ENCODE assay signal across 10 cellular contexts in genomic region chr10:6062101-6062771, GRCh38. TPM values are rescaled to one million over a fixed set of nuclear protein-coding genes. Genes with fewer than 3 reads are reported as not detected.
DNase-seq lines count a peak whose midpoint lies in the region; ATAC-seq and TF ChIP-seq lines count a peak whose summit lies in the region.
"Had no signal": no experiment of that assay in that cellular context is flagged by ENCODE, and none has a peak within 500 bp of the region (broad histone marks: within the 10 kb centered on the region; RNA-seq: fewer than 3 reads in every experiment).

Gene IL2RA, minus strand, starts transcription at chr10:6062367. Its CDS starts 216 bp downstream, at chr10:6062151.

- H3K9me3 Mint-ChIP-seq in GM23338: peaks cover 3% of the 10 kb centered on the region; the same call in 1 of the 3 replicates
- peaks cover 3% of the 10 kb centered on the region for H3K9me3 Mint-ChIP-seq in activated CD4-positive, alpha-beta memory T cell treated with anti-CD3 and anti-CD28 coated beads for 36 hours

- H3K27me3 ChIP-seq in GM23338 (ENCODE audit: insufficient read depth): no peaks in the 10 kb centered on the region
- H3K27me3 ChIP-seq in left lung: no peaks in the 10 kb centered on the region

- H3K4me1 Mint-ChIP-seq in GM23338: no peaks in the 10 kb centered on the region
- peaks cover 62% of the 10 kb centered on the region for H3K4me1 Mint-ChIP-seq in activated CD4-positive, alpha-beta memory T cell treated with anti-CD3 and anti-CD28 coated beads for 36 hours (ENCODE audit: low read depth)

- no peak within 1 kb of the TSS for H3K4me2 ChIP-seq in GM23338

- peaks cover 2% of the 10 kb centered on the region for H3K27me3 Mint-ChIP-seq in GM23338 (ENCODE audit: insufficient read depth, low read depth, poor library complexity)
- peaks cover 2% of the 10 kb centered on the region for H3K27me3 Mint-ChIP-seq in activated CD4-positive, alpha-beta memory T cell treated with anti-CD3 and anti-CD28 coated beads for 36 hours

- 0 out of 2 replicates have a peak, but pooled peaks cover 6% of the 10 kb centered on the region for H3K9me2 ChIP-seq in GM23338 (ENCODE audit: insufficient read depth)

- H3K36me3 ChIP-seq in GM23338 (ENCODE audit: insufficient read depth) (no peaks in the 10 kb centered on the region), left lung (no peaks in the 10 kb centered on the region)

- no peak within 1 kb of the TSS for H3K27ac Mint-ChIP-seq in GM23338
- peak within 1 kb of the TSS; percentile 99 for H3K27ac Mint-ChIP-seq in activated CD4-positive, alpha-beta memory T cell treated with anti-CD3 and anti-CD28 coated beads for 36 hours

- no peaks in the 10 kb centered on the region for H3K36me3 Mint-ChIP-seq in GM23338 (ENCODE audit: low read depth)
- H3K36me3 Mint-ChIP-seq in activated CD4-positive, alpha-beta memory T cell treated with anti-CD3 and anti-CD28 coated beads for 36 hours: peaks cover 52% of the 10 kb centered on the region

- POLR2A ChIA-PET in activated CD4-positive, alpha-beta memory T cell treated with anti-CD3 and anti-CD28 coated beads for 36 hours (lab: Charles Lee): interaction anchor here (0.6 to 4.7 kb wide), 13 partner anchors 10 to 141 kb away, joined by 3 to 78 read pairs (median 4); partner anchors contain the start of gene PFKFB3

- H3K4me1 ChIP-seq in GM23338 (ENCODE audit: insufficient read depth) (no peaks in the 10 kb centered on the region), left lung (peaks cover 6 to 32% of the 10 kb centered on the region in 2 donors)
- H3K4me1 ChIP-seq: foreskin keratinocyte had no signal

- no peak within 1 kb of the TSS for H3K4me3 Mint-ChIP-seq in GM23338
- H3K4me3 Mint-ChIP-seq in activated CD4-positive, alpha-beta memory T cell treated with anti-CD3 and anti-CD28 coated beads for 36 hours: peak within 1 kb of the TSS; percentile 99

- peak; percentile 40; the same call in 1 of the 3 replicates for ATAC-seq in GM23338
- ATAC-seq in esophagus mucosa: peak; percentile 38
- no peak for ATAC-seq in GM21390 (IDR thresholded peaks at IDR 0.05; ENCODE audit: unreplicated experiment)
- ATAC-seq in HG03196 (IDR thresholded peaks at IDR 0.05; ENCODE audit: unreplicated experiment): no peak
- no peak for ATAC-seq in left lung
- ATAC-seq: foreskin keratinocyte had no signal

- TF ChIP-seq CTCF in GM23338 (conservative IDR thresholded peaks at IDR 0.05; ENCODE audit: low read depth in 2 of 2): no peak
- TF ChIP-seq CTCF in left lung (IDR thresholded peaks at IDR 0.05): no peak

- DNase-seq in GM23338 (ENCODE audit: low spot score) (no peak), SW480 (ENCODE audit: low spot score) (no peak), left lung (no peak)
- DNase-seq in activated CD4-positive, alpha-beta memory T cell treated with anti-CD3 and anti-CD28 coated beads for 36 hours: peak; percentile 86
- peak; percentile 71 to 72 for DNase-seq in stimulated activated CD8-positive, alpha-beta memory T cell treated with anti-CD3 and anti-CD28 coated beads, Interleukin-15, amount 100 ng/mL, for 48 hours (ENCODE audit: low read depth in 2 of 2)
- DNase-seq: foreskin keratinocyte, occipital lobe had no signal

- H4K20me1 ChIP-seq in GM23338 (replicated peaks; ENCODE audit: insufficient read depth): no peaks in the 10 kb centered on the region; the same call in 1 of the 2 replicates

- no peaks in the 10 kb centered on the region for H3K79me2 ChIP-seq in GM23338 (replicated peaks; ENCODE audit: insufficient read depth)

- H3K27ac ChIP-seq in GM23338 (ENCODE audit: low read depth): no peak within 1 kb of the TSS
- H3K27ac ChIP-seq in left lung: no peak within 1 kb of the TSS
- H3K27ac ChIP-seq: foreskin keratinocyte had no signal

- peak within 1 kb of the TSS; percentile 86; the same call in 1 of the 2 replicates for H2AFZ ChIP-seq in GM23338

- no peaks in the 10 kb centered on the region for H3K9me3 ChIP-seq in left lung

- CTCF ChIA-PET in activated CD4-positive, alpha-beta memory T cell treated with anti-CD3 and anti-CD28 coated beads for 36 hours (lab: Charles Lee): interaction anchor here (0.7 to 3.9 kb wide), 11 partner anchors 9 to 344 kb away, joined by 3 to 27 read pairs (median 5); no protein-coding TSS in a partner anchor

- H3K4me3 ChIP-seq in GM23338: no peak within 1 kb of the TSS
- peak within 1 kb of the TSS in 1 of 2 donors; percentile 19 for H3K4me3 ChIP-seq in left lung

- no peaks in the 10 kb centered on the region for H3F3A ChIP-seq in GM23338 (replicated peaks; ENCODE audit: low read depth)

- intact Hi-C loops in activated CD4-positive, alpha-beta memory T cell treated with anti-CD3 and anti-CD28 coated beads for 36 hours (cut with micrococcal nuclease): loop anchor here (1.0 kb wide), 3 partner anchors 8 to 21 kb away; no protein-coding TSS in a partner anchor
- intact Hi-C loops in left lung (cut with DNase I): no loop called here

TF ChIP-seq in GM23338, 12 proteins besides CTCF, POLR2A, EP300 and RAD21 (continues in another document):
- TF ChIP-seq ZNF114 (CRISPR knock-in tag; IDR thresholded peaks at IDR 0.05): no peak
- TF ChIP-seq ZNF331 (CRISPR knock-in tag; IDR thresholded peaks at IDR 0.05; ENCODE audit: low read depth): no peak
- no peak for TF ChIP-seq NANOG (IDR thresholded peaks at IDR 0.05; ENCODE audit: borderline replicate concordance)
- no peak for TF ChIP-seq ETS1 (IDR thresholded peaks at IDR 0.05)
- TF ChIP-seq POLR2AphosphoS5 (IDR thresholded peaks at IDR 0.05; ENCODE audit: low read depth): no peak
- no peak for TF ChIP-seq ZNF462 (CRISPR knock-in tag; IDR thresholded peaks at IDR 0.05)

RNA-seq across cellular contexts. Expression of gene IL2RA, which starts in this region (rescaled TPM):
- not detected in 2 replicates for total RNA-seq in GM23338 (2014; rRNA removed; shearing (Covaris generic))
- polyA plus RNA-seq in GM23338 (2016; fragmentation: Nextera tagmentation; extraction: Ambion mirVana): not detected in 2 replicates
- 100 to 1,000 TPM; 961 to 988 TPM for total RNA-seq in activated CD4-positive, alpha-beta memory T cell treated with anti-CD3 and anti-CD28 coated beads for 36 hours
- total RNA-seq in esophagus mucosa (1.4 TPM), left lung (1 to 10 TPM; 1.7 to 4.1 TPM)
- total RNA-seq: foreskin keratinocyte, occipital lobe had no signal
- polyA plus RNA-seq: foreskin keratinocyte had no signal

Comparison
In these comparisons a context has a peak if more than half of its experiments do, and no peak if none do; other contexts are left out.
1. RNA of gene IL2RA (total RNA-seq): 961 to 988 TPM in activated CD4-positive, alpha-beta memory T cell treated with anti-CD3 and anti-CD28 coated beads for 36 hours; 1.7 to 4.1 TPM in left lung, 1.4 TPM in esophagus mucosa (single experiment) and not detected in GM23338; every median in the first group is over 100 times any median in the second.
2. Peak in ATAC-seq in GM23338; RNA of the gene not detected or under 1 TPM.
3. DNase-seq: peak in activated CD4-positive, alpha-beta memory T cell treated with anti-CD3 and anti-CD28 coated beads for 36 hours (single experiment) and stimulated activated CD8-positive, alpha-beta memory T cell treated with anti-CD3 and anti-CD28 coated beads, Interleukin-15, amount 100 ng/mL, for 48 hours (2 of 2); none in GM23338 (single experiment), SW480 (single experiment) and left lung (0 of 2).